In the genomic region with DNA sequence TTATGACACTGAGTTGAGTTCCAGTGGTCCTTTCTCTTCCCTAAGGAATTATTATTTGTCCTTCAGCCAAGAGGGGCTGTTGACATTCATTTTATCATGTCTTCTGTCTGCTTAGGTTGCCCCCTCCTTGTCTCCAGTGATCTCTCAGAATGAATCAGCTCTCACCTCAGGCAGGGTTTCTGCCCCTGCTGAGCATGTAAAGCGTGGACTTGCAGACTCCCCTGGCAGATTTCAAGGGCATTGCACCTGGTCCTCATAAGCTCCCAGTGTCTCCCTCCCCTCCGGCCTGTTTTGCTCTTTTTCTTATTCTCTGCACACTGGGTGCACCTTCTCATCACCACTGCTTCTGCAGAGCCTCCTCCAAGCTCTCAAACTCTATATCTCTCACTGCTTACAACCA, we compare ENCODE assay signal across 15 cellular contexts.
"Had no signal": no experiment of that assay in that cellular context is flagged by ENCODE, and none has a peak within 500 bp of the region (broad histone marks: within the 10 kb centered on the region; RNA-seq: fewer than 3 reads in every experiment).

No MANE protein-coding gene starts in this region.

- H3K27ac ChIP-seq: brain microvascular endothelial cell, right atrium auricular region, thyroid gland, vagina had no signal

- H3K4me3 ChIP-seq: right atrium auricular region, thyroid gland, vagina had no signal

- H3K9me3 ChIP-seq: right atrium auricular region, thyroid gland, vagina had no signal

- H3K36me3 ChIP-seq: brain microvascular endothelial cell, right atrium auricular region, thyroid gland, vagina had no signal

- H3K27me3 ChIP-seq: brain microvascular endothelial cell, right atrium auricular region, thyroid gland, vagina had no signal

- ATAC-seq: left colon; naive thymus-derived CD8-positive, alpha-beta T cell; stimulated activated memory B cell treated with anti-CD40 and anti-IgM and Interleukin-4, amounts not matched to agents 10 μg/mL and 1 μg/mL and 100 μg/mL, for 72 hours had no signal

- H3K4me1 ChIP-seq: thyroid gland had no signal

- DNase-seq: activated CD4-positive, CD25-positive, alpha-beta regulatory T cell treated with anti-CD3 and anti-CD28 coated beads, Interleukin-2, amount 50 U/mL, for 72 hours; activated naive CD8-positive, alpha-beta T cell treated with anti-CD3 and anti-CD28 coated beads for 36 hours; amygdala; brain microvascular endothelial cell; cerebellar nuclear complex; effector CD8-positive, alpha-beta T cell; left colon; naive thymus-derived CD8-positive, alpha-beta T cell; posterior cingulate gyrus; stimulated activated CD4-positive, alpha-beta T cell treated with anti-CD3 and anti-CD28 coated beads, Interleukin-2, amount 100 ng/mL, for 48 hours; T-helper 9 cell; thyroid gland had no signal
